ENCODE assay signal across 8 cellular contexts in the genomic region with DNA sequence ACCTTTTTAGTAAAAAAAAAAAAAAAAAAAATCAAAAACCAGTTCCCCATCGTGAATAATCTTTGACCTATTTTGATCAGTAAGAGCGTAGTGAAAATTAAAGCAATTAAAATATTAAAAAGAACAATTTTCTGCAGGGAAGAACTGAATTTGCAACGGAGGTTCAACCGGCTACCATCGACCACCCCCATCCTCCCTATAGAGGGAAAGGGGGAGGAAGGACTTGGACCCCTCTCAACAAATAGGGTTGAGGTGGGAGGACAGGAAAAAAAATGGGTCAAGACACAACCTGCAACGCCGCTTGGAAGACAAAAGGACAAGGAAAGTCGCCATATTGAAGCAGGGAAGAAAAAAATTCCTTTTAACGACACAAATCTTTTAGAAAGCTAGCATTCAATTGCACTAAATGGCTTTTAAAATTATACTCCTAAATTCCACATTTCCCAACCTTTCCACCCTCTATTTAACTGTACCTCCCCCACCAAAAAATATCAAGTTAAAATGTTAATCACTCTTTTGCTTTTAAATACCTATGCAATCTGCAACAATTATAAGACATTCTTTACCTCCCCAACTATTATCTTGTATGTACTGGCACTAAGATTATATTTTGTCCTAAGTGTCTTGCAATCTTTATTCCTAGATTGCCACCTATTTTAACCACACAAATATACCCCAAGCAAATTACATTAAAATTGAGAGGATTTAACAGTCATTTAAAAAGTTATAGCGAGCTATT. TPM values are rescaled to one million over a fixed set of nuclear protein-coding genes. Genes with fewer than 3 reads are reported as not detected.
DNase-seq lines count a peak whose midpoint lies in the region; ATAC-seq, FAIRE-seq and TF ChIP-seq lines count a peak whose summit lies in the region.

No MANE protein-coding gene starts in this region.

- TF ChIP-seq POLR2A in GM10847 (IDR thresholded peaks at IDR 0.05; ENCODE audit: extremely low read depth, insufficient read length), result peak; percentile 69
- TF ChIP-seq POLR2A in HepG2 (IDR thresholded peaks at IDR 0.05; ENCODE audit: insufficient read depth in 1 of 2, low read depth in 2 of 2, low read length in 2 of 2), result peak in 1 of 2 experiments; percentile 89; a peak in 2 of 4 replicates

- peaks cover 47% of the 10 kb centered on the region for H3K4me1 Mint-ChIP-seq in T-helper 17 cell

- FAIRE-seq in HepG2 (lab: Jason Lieb, UNC), result no peak

- in situ Hi-C loops in HepG2 (cut with HindIII; ENCODE audit: extremely low pct_ligation_motif_present, low pct_unique_long_range_greater_than_20kb), result no loop called here

- TSS peak; percentile 64 for BruUV-seq in HepG2 (replicated peaks; lab: Mats Ljungman, UMichigan)

- peak overlapping the region; percentile 100 for H3K9ac ChIP-seq in HepG2 (ENCODE audit: insufficient read depth, low read depth, low read length)

- H3K27me3 ChIP-seq in HepG2 (ENCODE audit: control insufficient read depth in 1 of 2, insufficient read depth in 2 of 2, low read length in 2 of 2), result no peaks in the 10 kb centered on the region; a peak in 1 of 5 replicates

- under 1% methylated on average over 10 of the region's 10 CpGs for WGBS in HepG2 (ENCODE audit: low lambda C conversion rate)

- peak overlapping the region; percentile 74 to 97 (median 87) for H3K4me3 ChIP-seq in HepG2 (replicated peaks in 1 of 3; ENCODE audit: insufficient read depth in 1 of 3, low read depth in 2 of 3, low read length in 3 of 3)

- ATAC-seq in T-helper 17 cell (no peak), HepG2 (no peak)
- no peak for ATAC-seq in stimulated activated naive CD8-positive, alpha-beta T cell treated with anti-CD3 and anti-CD28 coated beads, Interleukin-15, Interleukin-2, amounts not matched to agents 100 U/mL and 50 U/mL, for 24 hours

- H3K4me1 ChIP-seq in HepG2 (ENCODE audit: insufficient read depth, low read length), result peaks cover 35% of the 10 kb centered on the region

- peaks cover 44% of the 10 kb centered on the region for H3K79me2 ChIP-seq in HepG2 (ENCODE audit: insufficient read depth, low read length)

- CTCF ChIA-PET in HepG2 (lab: Yijun Ruan, JAX; ENCODE audit: low intra/inter-chr PET ratio, low total read pairs), result no interaction called here

- H3K9me3 ChIP-seq in T-helper 17 cell (ENCODE audit: control insufficient read depth, low read length, poor library complexity, severe bottlenecking), result no peaks in the 10 kb centered on the region
- H3K9me3 ChIP-seq in HepG2 (ENCODE audit: low read length), result no peaks in the 10 kb centered on the region

- peaks cover 12% of the 10 kb centered on the region for H4K20me1 ChIP-seq in HepG2 (ENCODE audit: insufficient read depth, low read length)

- intact Hi-C loops in HepG2 (cut with micrococcal nuclease; ENCODE audit: unreplicated experiment), result loop anchor here (5.0 kb wide), 1 partner anchor 42 kb away; no protein-coding TSS in a partner anchor

- DNase-seq in NCI-H1105 (lab: John Stamatoyannopoulos, UW) (peak; percentile 83), T-helper 17 cell (peak in 1 of 3 donors; percentile 19), HepG2 (ENCODE audit: low spot score) (peak; percentile 83), epidermal melanocyte (ENCODE audit: insufficient read length, low spot score) (no peak)
- peak; percentile 41 for DNase-seq in stimulated activated naive CD8-positive, alpha-beta T cell treated with anti-CD3 and anti-CD28 coated beads, Interleukin-15, Interleukin-2, amounts not matched to agents 100 U/mL and 50 U/mL, for 24 hours
- DNase-seq in stimulated activated naive CD4-positive, alpha-beta T cell treated with Interleukin-2 at 50 U/mL for 16 hours (lab: John Stamatoyannopoulos, UW), result no peak

- peak overlapping the region; percentile 97 for H3K27ac Mint-ChIP-seq in T-helper 17 cell

- H3K4me2 ChIP-seq in HepG2 (ENCODE audit: low read depth, low read length), result peak overlapping the region; percentile 88

- TF ChIP-seq RAD21 in HepG2 (CRISPR knock-in tag; IDR thresholded peaks at IDR 0.05), result peak; percentile 5; the same call in 1 of the 2 replicates

- 0 out of 2 replicates have a peak, but pooled peaks have one; percentile 4 for TF ChIP-seq CTCF in HepG2 (CRISPR knock-in tag; IDR thresholded peaks at IDR 0.05)

- peak overlapping the region; percentile 89 for H3K4me3 Mint-ChIP-seq in T-helper 17 cell

- TF ChIP-seq EP300 in HepG2 (IDR thresholded peaks at IDR 0.05; ENCODE audit: low read depth in 2 of 2, low read length in 2 of 2), result no peak
- 0 out of 2 replicates have a peak, but pooled peaks have one; percentile 31 for TF ChIP-seq EP300 in HepG2 (CRISPR knock-in tag; IDR thresholded peaks at IDR 0.05; ENCODE audit: borderline replicate concordance)

- H2AFZ ChIP-seq in HepG2 (ENCODE audit: low read length), result no peak overlapping the region

- H3K36me3 Mint-ChIP-seq in T-helper 17 cell (ENCODE audit: low read depth), result peaks cover 17% of the 10 kb centered on the region

- peaks cover 2 to 12% of the 10 kb centered on the region in 2 experiments for H3K36me3 ChIP-seq in HepG2 (replicated peaks in 1 of 2; ENCODE audit: control insufficient read depth in 1 of 2, insufficient read depth in 2 of 2, low read length in 2 of 2)

- H3K27me3 Mint-ChIP-seq in T-helper 17 cell, result no peaks in the 10 kb centered on the region

- H3K27ac ChIP-seq in cingulate gyrus (ENCODE audit: low read depth, low read length) (peak overlapping the region; percentile 100), HepG2 (ENCODE audit: extremely low read length, insufficient read depth, low read length) (peak overlapping the region; percentile 98)

- POLR2A ChIA-PET in HepG2 (lab: Yijun Ruan, JAX), result interaction anchor here (0.6 to 4.8 kb wide), 46 partner anchors 10 to 1207 kb away, joined by 3 to 172 read pairs (median 4); partner anchors contain the start of genes ABCF1, ATAT1, C6orf136 and DHX16

RNA-seq across cellular contexts. Expression of gene PPP1R10, which starts 1.7 kb away (rescaled TPM):
- total RNA-seq in T-helper 17 cell, result 100 to 1,000 TPM; 114 to 123 TPM
- total RNA-seq in HepG2 (2016; rRNA removed; fragmentation: Illumina TruSeq; extraction: Trizol), result 19.5 and 38.4 TPM in 2 replicates
- total RNA-seq in HepG2 (2016; cell fraction: cytosol; rRNA removed; fragmentation: Illumina TruSeq; extraction: Trizol; ENCODE audit: low read depth), result 5.1 and 5.4 TPM in 2 replicates
- total RNA-seq in HepG2 (2016; cell fraction: insoluble cytoplasmic fraction; rRNA removed; fragmentation: Illumina TruSeq; extraction: Trizol), result 13.2 and 42.6 TPM in 2 replicates
- total RNA-seq in HepG2 (2016; cell fraction: membrane; rRNA removed; fragmentation: Illumina TruSeq; extraction: Trizol), result 19.2 and 21.3 TPM in 2 replicates
- total RNA-seq in HepG2 (2016; cell fraction: nucleus; rRNA removed; fragmentation: Illumina TruSeq; extraction: Trizol), result 91.7 and 92.9 TPM in 2 replicates
- 24.2 and 26.3 TPM in 2 replicates for polyA plus RNA-seq in HepG2 (2011; rRNA removed)
- 7.9 and 8.8 TPM in 2 replicates for polyA plus RNA-seq in HepG2 (2011; cell fraction: cytosol; rRNA removed)
- polyA plus RNA-seq in HepG2 (2011; cell fraction: nucleus; rRNA removed), result 65.0 and 73.1 TPM in 2 replicates
- polyA plus RNA-seq in HepG2 (2012), result 21.8 and 27.4 TPM in 2 replicates
- 1.3 and 1.7 TPM in 2 replicates for polyA plus RNA-seq in HepG2 (2016; cell fraction: cytosol; fragmentation: Illumina TruSeq; extraction: Trizol; ENCODE audit: low read depth)
- 13.5 and 21.2 TPM in 2 replicates for polyA plus RNA-seq in HepG2 (2016; cell fraction: insoluble cytoplasmic fraction; fragmentation: Illumina TruSeq; extraction: Trizol; ENCODE audit: low read depth)
- 3.0 and 3.3 TPM in 2 replicates for polyA plus RNA-seq in HepG2 (2016; cell fraction: membrane; fragmentation: Illumina TruSeq; extraction: Trizol; ENCODE audit: low read depth)
- polyA plus RNA-seq in HepG2 (2016; cell fraction: nucleus; fragmentation: Illumina TruSeq; extraction: Trizol; ENCODE audit: insufficient read depth, low read depth), result 51.3 and 58.2 TPM in 2 replicates
- 75.0 and 146 TPM in 2 replicates for polyA minus RNA-seq in HepG2 (2011; rRNA and poly(A)+ RNA removed; ENCODE audit: low replicate concordance)
- polyA minus RNA-seq in HepG2 (2011; cell fraction: cytosol; rRNA and poly(A)+ RNA removed), result 20.5 and 21.2 TPM in 2 replicates
- polyA minus RNA-seq in HepG2 (2011; cell fraction: nucleus; rRNA and poly(A)+ RNA removed), result 501 and 572 TPM in 2 replicates

RNA-seq across cellular contexts. Expression of gene MRPS18B, which starts 2.3 kb away (rescaled TPM):
- 10 to 100 TPM; 16.3 to 23.2 TPM for total RNA-seq in T-helper 17 cell
- total RNA-seq in HepG2 (2016; rRNA removed; fragmentation: Illumina TruSeq; extraction: Trizol), result 125 and 143 TPM in 2 replicates
- 32.6 TPM in 2 replicates for total RNA-seq in HepG2 (2016; cell fraction: cytosol; rRNA removed; fragmentation: Illumina TruSeq; extraction: Trizol; ENCODE audit: low read depth)
- 120 and 146 TPM in 2 replicates for total RNA-seq in HepG2 (2016; cell fraction: insoluble cytoplasmic fraction; rRNA removed; fragmentation: Illumina TruSeq; extraction: Trizol)
- 53.3 and 56.2 TPM in 2 replicates for total RNA-seq in HepG2 (2016; cell fraction: membrane; rRNA removed; fragmentation: Illumina TruSeq; extraction: Trizol)
- 38.3 and 39.9 TPM in 2 replicates for total RNA-seq in HepG2 (2016; cell fraction: nucleus; rRNA removed; fragmentation: Illumina TruSeq; extraction: Trizol)
- polyA plus RNA-seq in HepG2 (2011; rRNA removed), result 120 and 131 TPM in 2 replicates
- polyA plus RNA-seq in HepG2 (2011; cell fraction: cytosol; rRNA removed), result 137 and 149 TPM in 2 replicates
- 25.6 and 35.8 TPM in 2 replicates for polyA plus RNA-seq in HepG2 (2011; cell fraction: nucleus; rRNA removed)
- 83.8 and 84.0 TPM in 2 replicates for polyA plus RNA-seq in HepG2 (2012)
- polyA plus RNA-seq in HepG2 (2016; cell fraction: cytosol; fragmentation: Illumina TruSeq; extraction: Trizol; ENCODE audit: low read depth), result 28.1 and 28.2 TPM in 2 replicates
- polyA plus RNA-seq in HepG2 (2016; cell fraction: insoluble cytoplasmic fraction; fragmentation: Illumina TruSeq; extraction: Trizol; ENCODE audit: low read depth), result 143 and 157 TPM in 2 replicates
- polyA plus RNA-seq in HepG2 (2016; cell fraction: membrane; fragmentation: Illumina TruSeq; extraction: Trizol; ENCODE audit: low read depth), result 41.0 and 43.8 TPM in 2 replicates
- 60.4 and 64.4 TPM in 2 replicates for polyA plus RNA-seq in HepG2 (2016; cell fraction: nucleus; fragmentation: Illumina TruSeq; extraction: Trizol; ENCODE audit: insufficient read depth, low read depth)
- 114 and 157 TPM in 2 replicates for polyA minus RNA-seq in HepG2 (2011; rRNA and poly(A)+ RNA removed; ENCODE audit: low replicate concordance)
- 64.3 and 74.7 TPM in 2 replicates for polyA minus RNA-seq in HepG2 (2011; cell fraction: cytosol; rRNA and poly(A)+ RNA removed)
- polyA minus RNA-seq in HepG2 (2011; cell fraction: nucleus; rRNA and poly(A)+ RNA removed), result 20.7 and 27.8 TPM in 2 replicates

RNA-seq across cellular contexts. Expression of gene ATAT1, which starts 11.3 kb away (rescaled TPM):
- total RNA-seq in T-helper 17 cell (1 to 10 TPM; 5.6 to 6.6 TPM), HepG2 (2016; rRNA removed; fragmentation: Illumina TruSeq; extraction: Trizol) (5.4 and 9.2 TPM in 2 replicates)
- total RNA-seq in HepG2 (2016; cell fraction: cytosol; rRNA removed; fragmentation: Illumina TruSeq; extraction: Trizol; ENCODE audit: low read depth), result 3.2 and 3.8 TPM in 2 replicates
- 4.1 and 8.8 TPM in 2 replicates for total RNA-seq in HepG2 (2016; cell fraction: insoluble cytoplasmic fraction; rRNA removed; fragmentation: Illumina TruSeq; extraction: Trizol)
- total RNA-seq in HepG2 (2016; cell fraction: membrane; rRNA removed; fragmentation: Illumina TruSeq; extraction: Trizol), result 4.9 and 5.1 TPM in 2 replicates
- total RNA-seq in HepG2 (2016; cell fraction: nucleus; rRNA removed; fragmentation: Illumina TruSeq; extraction: Trizol), result 15.0 and 18.1 TPM in 2 replicates
- polyA plus RNA-seq in HepG2 (2011; rRNA removed), result 23.4 and 23.6 TPM in 2 replicates
- polyA plus RNA-seq in HepG2 (2011; cell fraction: cytosol; rRNA removed), result 10.8 and 11.0 TPM in 2 replicates
- 109 and 119 TPM in 2 replicates for polyA plus RNA-seq in HepG2 (2011; cell fraction: nucleus; rRNA removed)
- polyA plus RNA-seq in HepG2 (2012), result 20.0 and 22.9 TPM in 2 replicates
- 5.4 and 5.6 TPM in 2 replicates for polyA plus RNA-seq in HepG2 (2016; cell fraction: cytosol; fragmentation: Illumina TruSeq; extraction: Trizol; ENCODE audit: low read depth)
- 9.1 and 11.5 TPM in 2 replicates for polyA plus RNA-seq in HepG2 (2016; cell fraction: insoluble cytoplasmic fraction; fragmentation: Illumina TruSeq; extraction: Trizol; ENCODE audit: low read depth)
- polyA plus RNA-seq in HepG2 (2016; cell fraction: membrane; fragmentation: Illumina TruSeq; extraction: Trizol; ENCODE audit: low read depth), result 6.3 and 6.4 TPM in 2 replicates
- 79.3 and 83.9 TPM in 2 replicates for polyA plus RNA-seq in HepG2 (2016; cell fraction: nucleus; fragmentation: Illumina TruSeq; extraction: Trizol; ENCODE audit: insufficient read depth, low read depth)
- polyA minus RNA-seq in HepG2 (2011; rRNA and poly(A)+ RNA removed; ENCODE audit: low replicate concordance), result 1.2 and 8.8 TPM in 2 replicates
- 5.5 and 8.2 TPM in 2 replicates for polyA minus RNA-seq in HepG2 (2011; cell fraction: cytosol; rRNA and poly(A)+ RNA removed)
- 26.5 and 34.9 TPM in 2 replicates for polyA minus RNA-seq in HepG2 (2011; cell fraction: nucleus; rRNA and poly(A)+ RNA removed)

RNA-seq across cellular contexts. Expression of gene C6orf136, which starts 31.5 kb away (rescaled TPM):
- total RNA-seq in T-helper 17 cell (10 to 100 TPM; 32.6 to 37.0 TPM), HepG2 (2016; rRNA removed; fragmentation: Illumina TruSeq; extraction: Trizol) (9.2 and 12.0 TPM in 2 replicates)
- total RNA-seq in HepG2 (2016; cell fraction: cytosol; rRNA removed; fragmentation: Illumina TruSeq; extraction: Trizol; ENCODE audit: low read depth), result 33.8 and 41.8 TPM in 2 replicates
- 8.9 and 10.1 TPM in 2 replicates for total RNA-seq in HepG2 (2016; cell fraction: insoluble cytoplasmic fraction; rRNA removed; fragmentation: Illumina TruSeq; extraction: Trizol)
- total RNA-seq in HepG2 (2016; cell fraction: membrane; rRNA removed; fragmentation: Illumina TruSeq; extraction: Trizol), result 12.4 and 18.6 TPM in 2 replicates
- 12.8 and 13.7 TPM in 2 replicates for total RNA-seq in HepG2 (2016; cell fraction: nucleus; rRNA removed; fragmentation: Illumina TruSeq; extraction: Trizol)
- polyA plus RNA-seq in HepG2 (2011; rRNA removed), result 26.2 and 30.1 TPM in 2 replicates
- 17.0 and 17.6 TPM in 2 replicates for polyA plus RNA-seq in HepG2 (2011; cell fraction: cytosol; rRNA removed)
- polyA plus RNA-seq in HepG2 (2011; cell fraction: nucleus; rRNA removed), result 79.6 and 93.9 TPM in 2 replicates
- 22.0 and 33.4 TPM in 2 replicates for polyA plus RNA-seq in HepG2 (2012)
- polyA plus RNA-seq in HepG2 (2016; cell fraction: cytosol; fragmentation: Illumina TruSeq; extraction: Trizol; ENCODE audit: low read depth), result 10.0 and 11.2 TPM in 2 replicates
- polyA plus RNA-seq in HepG2 (2016; cell fraction: insoluble cytoplasmic fraction; fragmentation: Illumina TruSeq; extraction: Trizol; ENCODE audit: low read depth), result 12.8 and 17.8 TPM in 2 replicates
- 15.4 and 15.6 TPM in 2 replicates for polyA plus RNA-seq in HepG2 (2016; cell fraction: membrane; fragmentation: Illumina TruSeq; extraction: Trizol; ENCODE audit: low read depth)
- polyA plus RNA-seq in HepG2 (2016; cell fraction: nucleus; fragmentation: Illumina TruSeq; extraction: Trizol; ENCODE audit: insufficient read depth, low read depth), result 42.7 and 49.6 TPM in 2 replicates
- 24.3 and 32.9 TPM in 2 replicates for polyA minus RNA-seq in HepG2 (2011; rRNA and poly(A)+ RNA removed; ENCODE audit: low replicate concordance)
- 13.4 and 18.0 TPM in 2 replicates for polyA minus RNA-seq in HepG2 (2011; cell fraction: cytosol; rRNA and poly(A)+ RNA removed)
- 13.8 and 16.6 TPM in 2 replicates for polyA minus RNA-seq in HepG2 (2011; cell fraction: nucleus; rRNA and poly(A)+ RNA removed)

RNA-seq across cellular contexts. Expression of gene ABCF1, which starts 44.1 kb away (rescaled TPM):
- total RNA-seq in T-helper 17 cell (100 to 1,000 TPM in 1 of 2 donors, 10 to 100 TPM in 1; 97.4 to 106 TPM), HepG2 (2016; rRNA removed; fragmentation: Illumina TruSeq; extraction: Trizol) (98.9 and 104 TPM in 2 replicates)
- total RNA-seq in HepG2 (2016; cell fraction: cytosol; rRNA removed; fragmentation: Illumina TruSeq; extraction: Trizol; ENCODE audit: low read depth), result 8.1 and 8.9 TPM in 2 replicates
- 89.2 and 106 TPM in 2 replicates for total RNA-seq in HepG2 (2016; cell fraction: insoluble cytoplasmic fraction; rRNA removed; fragmentation: Illumina TruSeq; extraction: Trizol)
- 23.0 and 27.5 TPM in 2 replicates for total RNA-seq in HepG2 (2016; cell fraction: membrane; rRNA removed; fragmentation: Illumina TruSeq; extraction: Trizol)
- 61.2 and 71.0 TPM in 2 replicates for total RNA-seq in HepG2 (2016; cell fraction: nucleus; rRNA removed; fragmentation: Illumina TruSeq; extraction: Trizol)
- 25.4 and 33.7 TPM in 2 replicates for polyA plus RNA-seq in HepG2 (2011; rRNA removed)
- 35.0 and 35.5 TPM in 2 replicates for polyA plus RNA-seq in HepG2 (2011; cell fraction: cytosol; rRNA removed)
- 75.1 and 116 TPM in 2 replicates for polyA plus RNA-seq in HepG2 (2011; cell fraction: nucleus; rRNA removed)
- 50.5 and 61.2 TPM in 2 replicates for polyA plus RNA-seq in HepG2 (2012)
- polyA plus RNA-seq in HepG2 (2016; cell fraction: cytosol; fragmentation: Illumina TruSeq; extraction: Trizol; ENCODE audit: low read depth), result 5.5 and 7.0 TPM in 2 replicates
- 87.5 and 108 TPM in 2 replicates for polyA plus RNA-seq in HepG2 (2016; cell fraction: insoluble cytoplasmic fraction; fragmentation: Illumina TruSeq; extraction: Trizol; ENCODE audit: low read depth)
- polyA plus RNA-seq in HepG2 (2016; cell fraction: membrane; fragmentation: Illumina TruSeq; extraction: Trizol; ENCODE audit: low read depth), result 13.4 and 16.7 TPM in 2 replicates
- 107 and 118 TPM in 2 replicates for polyA plus RNA-seq in HepG2 (2016; cell fraction: nucleus; fragmentation: Illumina TruSeq; extraction: Trizol; ENCODE audit: insufficient read depth, low read depth)
- 69.0 and 79.0 TPM in 2 replicates for polyA minus RNA-seq in HepG2 (2011; rRNA and poly(A)+ RNA removed; ENCODE audit: low replicate concordance)
- polyA minus RNA-seq in HepG2 (2011; cell fraction: cytosol; rRNA and poly(A)+ RNA removed), result 37.8 and 41.4 TPM in 2 replicates
- 51.5 and 64.8 TPM in 2 replicates for polyA minus RNA-seq in HepG2 (2011; cell fraction: nucleus; rRNA and poly(A)+ RNA removed)

Comparison
In these comparisons a context has a peak if more than half of its experiments do, and no peak if none do; other contexts are left out.
1. DNase-seq: peak in NCI-H1105 (single experiment), HepG2 (single experiment) and stimulated activated naive CD8-positive, alpha-beta T cell treated with anti-CD3 and anti-CD28 coated beads, Interleukin-15, Interleukin-2, amounts not matched to agents 100 U/mL and 50 U/mL, for 24 hours (single experiment); none in epidermal melanocyte (single experiment) and stimulated activated naive CD4-positive, alpha-beta T cell treated with Interleukin-2 at 50 U/mL for 16 hours (single experiment).